In the genomic region with DNA sequence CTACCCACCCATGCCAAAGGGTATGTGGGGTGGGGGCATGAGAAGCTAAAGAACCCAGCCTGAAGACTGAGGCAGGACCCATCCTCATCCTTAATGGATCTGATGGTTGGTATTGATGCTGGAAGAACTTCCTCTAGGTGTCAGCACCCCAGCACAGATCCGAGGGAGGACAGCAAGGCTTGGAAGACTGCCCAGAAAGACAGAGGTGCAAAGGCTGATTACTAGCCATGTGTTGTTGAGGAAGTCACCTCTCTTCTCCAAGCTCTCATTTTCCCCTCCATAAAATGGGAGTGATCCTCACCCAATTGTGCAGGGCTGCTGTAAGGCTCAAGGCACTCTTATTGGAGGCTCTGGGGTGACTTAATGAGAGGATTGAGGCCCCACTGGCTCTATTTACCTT, we compare ENCODE assay signal across 17 cellular contexts.
DNase-seq lines count a peak whose midpoint lies in the region; ATAC-seq and TF ChIP-seq lines count a peak whose summit lies in the region.
"Had no signal": no experiment of that assay in that cellular context is flagged by ENCODE, and none has a peak within 500 bp of the region (broad histone marks: within the 10 kb centered on the region; RNA-seq: fewer than 3 reads in every experiment).

No MANE protein-coding gene starts in this region.

- no peak overlapping the region for H3K27ac Mint-ChIP-seq in chondrocyte (ENCODE audit: unreplicated experiment)
- H3K27ac Mint-ChIP-seq in T-cell = no peak overlapping the region
- H3K27ac Mint-ChIP-seq: activated CD4-positive, alpha-beta memory T cell treated with anti-CD3 and anti-CD28 coated beads for 36 hours; activated naive CD8-positive, alpha-beta T cell; memory B cell had no signal

- H3K36me3 Mint-ChIP-seq in chondrocyte (ENCODE audit: low read depth) = no peaks in the 10 kb centered on the region
- H3K36me3 Mint-ChIP-seq in T-cell = no peaks in the 10 kb centered on the region
- H3K36me3 Mint-ChIP-seq: activated CD4-positive, alpha-beta memory T cell treated with anti-CD3 and anti-CD28 coated beads for 36 hours; activated naive CD8-positive, alpha-beta T cell; memory B cell; stimulated activated effector memory CD8-positive, alpha-beta T cell treated with anti-CD3 and anti-CD28 coated beads, Interleukin-12 subunit alpha, Interleukin-12 subunit beta, amount 100 ng/mL, for 72 hours had no signal

- no peaks in the 10 kb centered on the region for H3K27me3 Mint-ChIP-seq in chondrocyte (ENCODE audit: low read depth)
- no peaks in the 10 kb centered on the region for H3K27me3 Mint-ChIP-seq in T-cell
- H3K27me3 Mint-ChIP-seq: activated CD4-positive, alpha-beta memory T cell treated with anti-CD3 and anti-CD28 coated beads for 36 hours; activated naive CD8-positive, alpha-beta T cell had no signal

- TF ChIP-seq CTCF in LNCAP (IDR thresholded peaks at IDR 0.05) (peak; percentile 17; the same call in 1 of the 2 replicates), chondrocyte (IDR thresholded peaks at IDR 0.05) (peak; percentile 11)

- H3K4me3 Mint-ChIP-seq in chondrocyte (ENCODE audit: unreplicated experiment) (no peak overlapping the region), T-cell (no peak overlapping the region)
- H3K4me3 Mint-ChIP-seq: activated CD4-positive, alpha-beta memory T cell treated with anti-CD3 and anti-CD28 coated beads for 36 hours; activated naive CD8-positive, alpha-beta T cell; activated T-cell treated with anti-CD3 and anti-CD28 coated beads, Interleukin-2, amount 50 U/mL, for 4 hours; memory B cell; stimulated activated effector memory CD8-positive, alpha-beta T cell treated with anti-CD3 and anti-CD28 coated beads, Interleukin-12 subunit alpha, Interleukin-12 subunit beta, amount 100 ng/mL, for 72 hours had no signal

- no peaks in the 10 kb centered on the region for H3K9me3 Mint-ChIP-seq in chondrocyte (ENCODE audit: low read depth)
- no peaks in the 10 kb centered on the region for H3K9me3 Mint-ChIP-seq in T-cell
- H3K9me3 Mint-ChIP-seq: activated CD4-positive, alpha-beta memory T cell treated with anti-CD3 and anti-CD28 coated beads for 36 hours; activated T-cell treated with anti-CD3 and anti-CD28 coated beads, Interleukin-2, amount 50 U/mL, for 4 hours; memory B cell; stimulated activated effector memory CD8-positive, alpha-beta T cell treated with anti-CD3 and anti-CD28 coated beads, Interleukin-12 subunit alpha, Interleukin-12 subunit beta, amount 100 ng/mL, for 72 hours had no signal

- ATAC-seq in GM21367 (IDR thresholded peaks at IDR 0.05; ENCODE audit: unreplicated experiment) = no peak
- ATAC-seq in GM18873 (IDR thresholded peaks at IDR 0.05; ENCODE audit: low FRiP score, unreplicated experiment) = no peak
- no peak for ATAC-seq in T-cell (replicated peaks in 1 of 4)
- ATAC-seq: activated T-cell treated with anti-CD3 and anti-CD28 coated beads, Interleukin-2, amount 50 U/mL, for 4 hours; stimulated activated effector memory CD8-positive, alpha-beta T cell treated with anti-CD3 and anti-CD28 coated beads, Interleukin-12 subunit alpha, Interleukin-12 subunit beta, amount 100 ng/mL, for 72 hours had no signal

- CTCF ChIA-PET in T-cell (lab: Charles Lee) = no interaction called here

- POLR2A ChIA-PET in T-cell (lab: Charles Lee) = no interaction called here

- peaks cover 22% of the 10 kb centered on the region for H3K4me1 Mint-ChIP-seq in chondrocyte (ENCODE audit: low read depth)
- H3K4me1 Mint-ChIP-seq in T-cell = no peaks in the 10 kb centered on the region
- H3K4me1 Mint-ChIP-seq: memory B cell; stimulated activated effector memory CD8-positive, alpha-beta T cell treated with anti-CD3 and anti-CD28 coated beads, Interleukin-12 subunit alpha, Interleukin-12 subunit beta, amount 100 ng/mL, for 72 hours had no signal

- DNase-seq in EH (ENCODE audit: low read depth) (peak; percentile 6), chondrocyte (ENCODE audit: low spot score) (no peak), mucosa of gallbladder (ENCODE audit: low spot score) (peak; percentile 71), T-cell (no peak)
- DNase-seq: activated CD4-positive, alpha-beta memory T cell treated with anti-CD3 and anti-CD28 coated beads for 36 hours; activated T-cell treated with anti-CD3 and anti-CD28 coated beads, Interleukin-2, amount 50 U/mL, for 4 hours; MV-4-11; NCI-H2107; NK-92 treated with Interleukin-12 subunit alpha and Interleukin-12 subunit beta, amount 100 ng/mL, for 24 hours; thyroid gland; WERI-Rb-1 had no signal

Comparison
In these comparisons a context has a peak if more than half of its experiments do, and no peak if none do; other contexts are left out.
1. DNase-seq: peak in EH (single experiment) and mucosa of gallbladder (single experiment); none in chondrocyte (single experiment) and T-cell (0 of 34).